In the genomic region with DNA sequence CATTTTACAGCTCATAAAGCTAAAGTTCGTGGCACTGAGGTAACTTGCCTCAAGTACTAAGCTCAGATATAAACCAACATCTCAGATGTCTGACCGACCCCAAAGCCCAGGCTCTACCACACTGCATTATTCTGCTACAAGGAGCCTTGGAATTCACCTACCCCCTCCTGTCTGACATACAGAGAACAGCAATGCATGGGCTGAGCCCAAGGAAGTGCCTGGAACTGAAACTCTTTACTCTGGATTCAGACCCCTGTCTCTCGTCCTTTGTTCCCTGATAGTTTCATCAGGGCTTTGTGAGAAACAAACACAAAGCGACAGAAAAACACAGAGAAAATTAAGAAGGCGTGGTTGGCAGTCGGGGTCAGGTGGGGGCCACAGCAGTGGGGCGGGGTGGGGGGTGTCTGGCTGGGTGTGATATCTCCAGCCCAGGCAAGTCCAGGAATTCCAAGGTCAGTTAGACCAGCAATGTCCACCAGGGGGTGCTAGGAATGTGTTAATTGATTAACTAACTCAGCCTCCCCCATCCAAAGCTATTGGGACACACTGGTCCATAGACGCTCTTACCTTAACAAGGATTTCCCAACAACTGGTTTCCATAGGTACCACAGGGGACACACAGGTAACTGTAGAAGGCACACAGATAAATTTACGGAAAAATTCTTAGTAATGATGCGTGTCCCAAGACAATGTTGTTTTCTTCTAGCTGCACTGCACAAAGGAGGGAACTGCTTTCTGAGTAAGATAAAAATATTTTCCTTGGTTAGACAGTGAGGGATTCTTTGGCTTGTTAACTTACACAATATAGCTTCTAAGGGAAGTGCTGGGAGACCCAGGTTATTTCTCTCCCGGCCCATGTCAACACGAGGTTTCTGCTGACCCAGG, we compare ENCODE assay signal across 9 cellular contexts. TPM values are rescaled to one million over a fixed set of nuclear protein-coding genes. Genes with fewer than 3 reads are reported as not detected.
A peak's percentile ranks its signal among the peaks of the same experiment; 100 is the strongest.
DNase-seq lines count a peak whose midpoint lies in the region; ATAC-seq and TF ChIP-seq lines count a peak whose summit lies in the region.
"Had no signal": no experiment of that assay in that cellular context is flagged by ENCODE, and none has a peak within 500 bp of the region (broad histone marks: within the 10 kb centered on the region; RNA-seq: fewer than 3 reads in every experiment).

No MANE protein-coding gene starts in this region.

- H3K27ac ChIP-seq in GM23338 (ENCODE audit: low read depth), result no peak overlapping the region

- no peaks in the 10 kb centered on the region for H3K79me2 ChIP-seq in GM23338 (replicated peaks; ENCODE audit: insufficient read depth)

- DNase-seq in NCI-H524 (lab: John Stamatoyannopoulos, UW) (peak; percentile 63 to 79), NCI-H524 treated with DMSO at 0.1 percent for 48 hours (lab: John Stamatoyannopoulos, UW) (no peak), GM23338 (ENCODE audit: low spot score) (peak; percentile 98), NCI-H146 treated with DMSO at 0.1 percent for 48 hours (lab: John Stamatoyannopoulos, UW; ENCODE audit: unreplicated experiment) (peak; percentile 8), foreskin melanocyte (peak; percentile 68), progenitor cell of endocrine pancreas (ENCODE audit: low spot score, unreplicated experiment) (peak; percentile 70), GF-D8 (lab: John Stamatoyannopoulos, UW) (no peak)
- peak; percentile 44 for DNase-seq in activated CD4-positive, alpha-beta T cell treated with anti-CD3 and anti-CD28 coated beads, Interleukin-2, amount 10 ng/mL, durations not matched to agents 7 days and 5 days

- CTCF ChIA-PET in activated CD4-positive, alpha-beta T cell treated with anti-CD3 and anti-CD28 coated beads, Interleukin-2, amount 10 ng/mL, durations not matched to agents 7 days and 5 days (lab: Charles Lee), result no interaction called here

- H3K36me3 Mint-ChIP-seq in GM23338 (ENCODE audit: low read depth) (no peaks in the 10 kb centered on the region), progenitor cell of endocrine pancreas (ENCODE audit: insufficient read depth) (no peaks in the 10 kb centered on the region)
- H3K36me3 Mint-ChIP-seq in activated CD4-positive, alpha-beta T cell treated with anti-CD3 and anti-CD28 coated beads, Interleukin-2, amount 10 ng/mL, durations not matched to agents 7 days and 5 days (ENCODE audit: low read depth), result no peaks in the 10 kb centered on the region

- H3F3A ChIP-seq in GM23338 (replicated peaks; ENCODE audit: low read depth), result no peaks in the 10 kb centered on the region

- TF ChIP-seq CTCF in GM23338 (conservative IDR thresholded peaks at IDR 0.05; ENCODE audit: low read depth in 2 of 2) (peak; percentile 58 to 80), progenitor cell of endocrine pancreas (IDR thresholded peaks at IDR 0.05; ENCODE audit: unreplicated experiment) (peak; percentile 81)

- H3K4me1 Mint-ChIP-seq in GM23338, result peaks cover 9% of the 10 kb centered on the region
- no peaks in the 10 kb centered on the region for H3K4me1 Mint-ChIP-seq in activated CD4-positive, alpha-beta T cell treated with anti-CD3 and anti-CD28 coated beads, Interleukin-2, amount 10 ng/mL, durations not matched to agents 7 days and 5 days
- H3K4me1 Mint-ChIP-seq in progenitor cell of endocrine pancreas (ENCODE audit: low read depth), result peaks cover 54% of the 10 kb centered on the region

- ATAC-seq in GM23338, result peak; percentile 95
- ATAC-seq: effector memory CD8-positive, alpha-beta T cell had no signal

- H3K4me2 ChIP-seq in GM23338, result no peak overlapping the region

- POLR2A ChIA-PET in activated CD4-positive, alpha-beta T cell treated with anti-CD3 and anti-CD28 coated beads, Interleukin-2, amount 10 ng/mL, durations not matched to agents 7 days and 5 days (lab: Charles Lee), result no interaction called here

- no peaks in the 10 kb centered on the region for H3K9me2 ChIP-seq in GM23338 (ENCODE audit: insufficient read depth)

- H3K27ac Mint-ChIP-seq in GM23338 (no peak overlapping the region), progenitor cell of endocrine pancreas (peak overlapping the region; percentile 42)
- no peak overlapping the region for H3K27ac Mint-ChIP-seq in activated CD4-positive, alpha-beta T cell treated with anti-CD3 and anti-CD28 coated beads, Interleukin-2, amount 10 ng/mL, durations not matched to agents 7 days and 5 days
- H3K27ac Mint-ChIP-seq: effector memory CD8-positive, alpha-beta T cell had no signal

- H3K4me3 Mint-ChIP-seq in GM23338 (no peak overlapping the region), progenitor cell of endocrine pancreas (ENCODE audit: low read depth) (no peak overlapping the region)
- no peak overlapping the region for H3K4me3 Mint-ChIP-seq in activated CD4-positive, alpha-beta T cell treated with anti-CD3 and anti-CD28 coated beads, Interleukin-2, amount 10 ng/mL, durations not matched to agents 7 days and 5 days
- H3K4me3 Mint-ChIP-seq: effector memory CD8-positive, alpha-beta T cell had no signal

- H3K4me1 ChIP-seq in GM23338 (ENCODE audit: insufficient read depth), result peaks cover 20% of the 10 kb centered on the region; the same call in 1 of the 2 replicates

- H3K36me3 ChIP-seq in GM23338 (ENCODE audit: insufficient read depth), result no peaks in the 10 kb centered on the region

- H3K4me3 ChIP-seq in GM23338, result no peak overlapping the region

- no peaks in the 10 kb centered on the region for H3K9me3 Mint-ChIP-seq in GM23338
- no peaks in the 10 kb centered on the region for H3K9me3 Mint-ChIP-seq in activated CD4-positive, alpha-beta T cell treated with anti-CD3 and anti-CD28 coated beads, Interleukin-2, amount 10 ng/mL, durations not matched to agents 7 days and 5 days
- no peaks in the 10 kb centered on the region for H3K9me3 Mint-ChIP-seq in progenitor cell of endocrine pancreas (ENCODE audit: low read depth)
- H3K9me3 Mint-ChIP-seq: effector memory CD8-positive, alpha-beta T cell had no signal

- no peaks in the 10 kb centered on the region for H4K20me1 ChIP-seq in GM23338 (replicated peaks; ENCODE audit: insufficient read depth)

- no peak overlapping the region for H2AFZ ChIP-seq in GM23338

- H3K27me3 Mint-ChIP-seq in GM23338 (ENCODE audit: insufficient read depth, low read depth, poor library complexity), result peaks cover 1% of the 10 kb centered on the region
- peaks cover 14% of the 10 kb centered on the region for H3K27me3 Mint-ChIP-seq in activated CD4-positive, alpha-beta T cell treated with anti-CD3 and anti-CD28 coated beads, Interleukin-2, amount 10 ng/mL, durations not matched to agents 7 days and 5 days
- peaks cover 50% of the 10 kb centered on the region for H3K27me3 Mint-ChIP-seq in progenitor cell of endocrine pancreas

- H3K27me3 ChIP-seq in GM23338 (ENCODE audit: insufficient read depth), result no peaks in the 10 kb centered on the region

TF ChIP-seq in GM23338, 12 proteins besides CTCF, POLR2A, EP300 and RAD21:
- TF ChIP-seq ZNF114 (CRISPR knock-in tag; IDR thresholded peaks at IDR 0.05), result no peak
- TF ChIP-seq NANOG (IDR thresholded peaks at IDR 0.05; ENCODE audit: borderline replicate concordance), result no peak
- TF ChIP-seq CREB1 (CRISPR knock-in tag; IDR thresholded peaks at IDR 0.05; ENCODE audit: low read depth), result no peak
- TF ChIP-seq JUNB (IDR thresholded peaks at IDR 0.05; ENCODE audit: unreplicated experiment), result no peak
- TF ChIP-seq, protein P1, sequence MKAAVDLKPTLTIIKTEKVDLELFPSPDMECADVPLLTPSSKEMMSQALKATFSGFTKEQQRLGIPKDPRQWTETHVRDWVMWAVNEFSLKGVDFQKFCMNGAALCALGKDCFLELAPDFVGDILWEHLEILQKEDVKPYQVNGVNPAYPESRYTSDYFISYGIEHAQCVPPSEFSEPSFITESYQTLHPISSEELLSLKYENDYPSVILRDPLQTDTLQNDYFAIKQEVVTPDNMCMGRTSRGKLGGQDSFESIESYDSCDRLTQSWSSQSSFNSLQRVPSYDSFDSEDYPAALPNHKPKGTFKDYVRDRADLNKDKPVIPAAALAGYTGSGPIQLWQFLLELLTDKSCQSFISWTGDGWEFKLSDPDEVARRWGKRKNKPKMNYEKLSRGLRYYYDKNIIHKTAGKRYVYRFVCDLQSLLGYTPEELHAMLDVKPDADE (IDR thresholded peaks at IDR 0.05), result no peak
- TF ChIP-seq EZH2phosphoT487 (IDR thresholded peaks at IDR 0.05; ENCODE audit: unreplicated experiment), result no peak
- TF ChIP-seq EZH2 (IDR thresholded peaks at IDR 0.05; ENCODE audit: low read depth, unreplicated experiment), result no peak
- TF ChIP-seq ZNF331 (CRISPR knock-in tag; IDR thresholded peaks at IDR 0.05; ENCODE audit: low read depth), result no peak

RNA-seq across cellular contexts. Expression of a gene that starts 18.8 kb away (rescaled TPM):
- total RNA-seq in GM23338 (2014; rRNA removed; shearing (Covaris generic)), result 0.82 and 2.3 TPM in 2 replicates
- polyA plus RNA-seq in GM23338 (2016; fragmentation: Nextera tagmentation; extraction: Ambion mirVana), result 0.47 and 0.73 TPM in 2 replicates
- total RNA-seq in activated CD4-positive, alpha-beta T cell treated with anti-CD3 and anti-CD28 coated beads, Interleukin-2, amount 10 ng/mL, durations not matched to agents 7 days and 5 days, result not detected
- 0.57 and 0.62 TPM in 2 replicates for total RNA-seq in progenitor cell of endocrine pancreas

Comparison
In these comparisons a context has a peak if more than half of its experiments do, and no peak if none do; other contexts are left out.
1. DNase-seq: peak in NCI-H524 (2 of 2), GM23338 (single experiment), NCI-H146 treated with DMSO at 0.1 percent for 48 hours (single experiment), activated CD4-positive, alpha-beta T cell treated with anti-CD3 and anti-CD28 coated beads, Interleukin-2, amount 10 ng/mL, durations not matched to agents 7 days and 5 days (single experiment), foreskin melanocyte (single experiment) and progenitor cell of endocrine pancreas (single experiment); none in NCI-H524 treated with DMSO at 0.1 percent for 48 hours (single experiment) and GF-D8 (single experiment).